8 cellular contexts compared by ENCODE assay signal in genomic region chr6:26659042-26659359, GRCh38. TPM values are rescaled to one million over a fixed set of nuclear protein-coding genes. Genes with fewer than 3 reads are reported as not detected.
A peak's percentile ranks its signal among the peaks of the same experiment; 100 is the strongest.
DNase-seq lines count a peak whose midpoint lies in the region; ATAC-seq, FAIRE-seq and TF ChIP-seq lines count a peak whose summit lies in the region.

No MANE protein-coding gene starts in this region.

- no peak for FAIRE-seq in GM12892 (lab: Jason Lieb, UNC)

- H3K4me3 Mint-ChIP-seq in T-helper 17 cell: peak overlapping the region; percentile 92

- intact Hi-C loops in gastrocnemius medialis (cut with DNase I; ENCODE audit: low total_unique reads): loop anchor here (1.0 kb wide), 1 partner anchor 63 kb away; the partner anchor contains the start of gene ABT1

- peak overlapping the region; percentile 71 to 92 (median 84) for H3K4me3 ChIP-seq in gastrocnemius medialis

- DNase-seq in GM12892 (ENCODE audit: insufficient read length): no peak
- DNase-seq in T-helper 17 cell: no peak
- DNase-seq in foreskin keratinocyte: no peak
- no peak for DNase-seq in gastrocnemius medialis
- DNase-seq in stimulated activated CD4-positive, alpha-beta T cell treated with anti-CD3 and anti-CD28 coated beads, Interleukin-15, amount 100 ng/mL, for 24 hours: no peak
- no peak for DNase-seq in AG08395 (ENCODE audit: low spot score)
- DNase-seq in OCI-M1 (lab: John Stamatoyannopoulos, UW): no peak
- no peak for DNase-seq in left lobe of liver (ENCODE audit: low spot score)

- peak overlapping the region; percentile 79 for H3K27ac Mint-ChIP-seq in T-helper 17 cell

- no peak for TF ChIP-seq CTCF in foreskin keratinocyte (conservative IDR thresholded peaks at IDR 0.05)
- TF ChIP-seq CTCF in gastrocnemius medialis (IDR thresholded peaks at IDR 0.05 in 4 of 5, conservative IDR thresholded peaks at IDR 0.05 in 1 of 5): no peak

- H3K36me3 ChIP-seq in gastrocnemius medialis: peaks cover 0 to 15% of the 10 kb centered on the region in 2 donors

- peaks cover 32% of the 10 kb centered on the region for H3K27me3 Mint-ChIP-seq in T-helper 17 cell

- in situ Hi-C loops in gastrocnemius medialis (cut with MboI; ENCODE audit: low sequenced_read_pairs in 4 of 4): loop anchor here in 1 of 4 donors (25.0 kb wide), 1 partner anchor 803 kb away; the partner anchor contains the start of gene ZNF184

- H3K36me3 Mint-ChIP-seq in T-helper 17 cell (ENCODE audit: low read depth): peaks cover 6% of the 10 kb centered on the region

- H3K27me3 ChIP-seq in foreskin keratinocyte (peaks cover 5% of the 10 kb centered on the region), gastrocnemius medialis (no peaks in the 10 kb centered on the region)

- ATAC-seq in T-helper 17 cell (no peak), foreskin keratinocyte (no peak), gastrocnemius medialis (no peak), left lobe of liver (no peak)

- H3K9me3 ChIP-seq in T-helper 17 cell (ENCODE audit: control insufficient read depth, low read length, poor library complexity, severe bottlenecking) (no peaks in the 10 kb centered on the region), gastrocnemius medialis (no peaks in the 10 kb centered on the region)

- TF ChIP-seq POLR2A in GM12892 (IDR thresholded peaks at IDR 0.05; ENCODE audit: low read depth, low read length) (0 out of 2 replicates have a peak, but pooled peaks have one; percentile 39), gastrocnemius medialis (IDR thresholded peaks at IDR 0.05) (no peak)

- H3K4me1 Mint-ChIP-seq in T-helper 17 cell: peaks cover 31% of the 10 kb centered on the region

- H3K27ac ChIP-seq in foreskin keratinocyte (peak overlapping the region; percentile 44), gastrocnemius medialis (peak overlapping the region; percentile 83 to 93 (median 86))

- H3K4me1 ChIP-seq in foreskin keratinocyte (peaks cover 3% of the 10 kb centered on the region), gastrocnemius medialis (peaks cover 14 to 19% of the 10 kb centered on the region in 2 donors)

RNA-seq across cellular contexts. Expression of gene ZNF322, which starts 0.5 kb away (rescaled TPM):
- polyA plus RNA-seq in GM12892 (2012; ENCODE audit: missing spikeins): 10.6 TPM
- 1 to 10 TPM; 3.1 to 4.4 TPM for total RNA-seq in T-helper 17 cell
- 8.4 and 8.5 TPM in 2 replicates for total RNA-seq in foreskin keratinocyte
- 2.2 and 2.6 TPM in 2 replicates for polyA plus RNA-seq in foreskin keratinocyte
- total RNA-seq in gastrocnemius medialis: 10 to 100 TPM in 1 of 4 donors, 1 to 10 TPM in 3; 5.1 to 10.8 (median 8.7) TPM
- 7.8 TPM for total RNA-seq in left lobe of liver
